19 cellular contexts compared by ENCODE assay signal in the genomic region with DNA sequence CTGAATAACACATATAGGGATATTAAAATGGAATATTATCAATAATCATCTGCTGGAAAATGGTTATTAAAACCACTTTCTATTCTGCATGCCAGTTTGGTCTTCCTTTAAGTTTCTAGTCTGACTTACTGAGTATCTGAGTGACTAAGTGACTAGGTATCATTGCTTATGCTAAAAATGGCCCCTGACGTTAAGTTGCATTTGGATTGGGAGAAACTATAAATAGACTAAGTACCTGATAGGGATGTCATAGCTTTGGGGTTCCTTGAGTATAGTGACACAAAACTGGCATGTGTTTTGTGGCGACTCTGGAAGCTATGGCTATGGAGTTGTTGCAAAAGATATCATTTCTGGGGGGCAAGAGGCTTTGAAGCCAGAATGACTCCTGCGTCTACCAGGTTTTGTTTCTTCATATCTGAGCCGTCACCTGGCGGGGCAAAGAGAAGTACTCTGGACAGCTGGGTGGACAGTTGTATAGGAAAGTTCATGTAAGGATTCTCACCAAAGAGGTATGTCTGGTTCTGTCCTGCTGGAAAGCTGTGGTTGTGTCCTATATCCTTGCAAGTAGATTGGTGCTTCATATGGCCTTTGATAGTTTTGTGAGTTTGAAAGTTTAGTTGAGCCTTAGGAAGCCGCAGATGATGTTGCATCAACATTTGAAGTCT.
"Had no signal": no experiment of that assay in that cellular context is flagged by ENCODE, and none has a peak within 500 bp of the region (broad histone marks: within the 10 kb centered on the region; RNA-seq: fewer than 3 reads in every experiment).

No MANE protein-coding gene starts in this region.

- H3K27me3 ChIP-seq: esophagus muscularis mucosa, neutrophil, tibial artery had no signal

- H3K4me3 Mint-ChIP-seq: activated T-cell treated with anti-CD3 and anti-CD28 coated beads, Interleukin-2, amount 50 U/mL, for 72 hours; natural killer cell; T-helper 1 cell treated with Interleukin-12 subunit alpha and Interleukin-12 subunit beta and Interleukin-4 antibody, amounts not matched to agents 30 μg/mL and 1 μg/mL, for 36 hours had no signal

- H3K9me3 ChIP-seq: esophagus muscularis mucosa, neutrophil, tibial artery had no signal

- H3K27ac ChIP-seq: esophagus muscularis mucosa, neutrophil, parathyroid adenoma, tibial artery had no signal

- H3K36me3 ChIP-seq: neutrophil had no signal

- H3K36me3 Mint-ChIP-seq: natural killer cell had no signal

- DNase-seq: activated CD4-positive, alpha-beta T cell treated with anti-CD3 and anti-CD28 coated beads, Interleukin-2, amount 50 U/mL, for 1 hour; activated CD8-positive, alpha-beta memory T cell treated with anti-CD3 and anti-CD28 coated beads for 24 hours; activated effector memory CD4-positive, alpha-beta T cell treated with anti-CD3 and anti-CD28 coated beads, Interleukin-2, amount 50 U/mL, for 16 hours; activated naive CD4-positive, alpha-beta T cell treated with anti-CD3 and anti-CD28 coated beads, Interleukin-2, amount 50 U/mL, for 16 hours; activated T-cell treated with anti-CD3 and anti-CD28 coated beads, Interleukin-2, amount 50 U/mL, for 72 hours; aorta; cerebellar nuclear complex; effector CD4-positive, alpha-beta T cell; hypothalamus; mesenchymal stem cell; natural killer cell; stimulated activated naive CD8-positive, alpha-beta T cell treated with anti-CD3 and anti-CD28 coated beads, Interleukin-15, Interleukin-2, amounts not matched to agents 100 U/mL and 50 U/mL, for 24 hours; substantia nigra; tibial artery had no signal

- H3K27ac Mint-ChIP-seq: activated T-cell treated with anti-CD3 and anti-CD28 coated beads, Interleukin-2, amount 50 U/mL, for 72 hours; natural killer cell; T-helper 1 cell treated with Interleukin-12 subunit alpha and Interleukin-12 subunit beta and Interleukin-4 antibody, amounts not matched to agents 30 μg/mL and 1 μg/mL, for 36 hours had no signal

- H3K4me3 ChIP-seq: esophagus muscularis mucosa, tibial artery had no signal

- ATAC-seq: activated CD4-positive, CD25-positive, alpha-beta regulatory T cell treated with anti-CD3 and anti-CD28 coated beads, Interleukin-2, amount 50 U/mL, for 24 hours; activated T-cell treated with anti-CD3 and anti-CD28 coated beads, Interleukin-2, amount 50 U/mL, for 72 hours; natural killer cell; stimulated activated naive CD8-positive, alpha-beta T cell treated with anti-CD3 and anti-CD28 coated beads, Interleukin-15, Interleukin-2, amounts not matched to agents 100 U/mL and 50 U/mL, for 24 hours had no signal

- H2AFZ ChIP-seq: parathyroid adenoma had no signal

- H3K9me3 Mint-ChIP-seq: activated T-cell treated with anti-CD3 and anti-CD28 coated beads, Interleukin-2, amount 50 U/mL, for 72 hours; natural killer cell; T-helper 1 cell treated with Interleukin-12 subunit alpha and Interleukin-12 subunit beta and Interleukin-4 antibody, amounts not matched to agents 30 μg/mL and 1 μg/mL, for 36 hours had no signal

- H3K9ac ChIP-seq: parathyroid adenoma had no signal
